In genomic region chr16:49472598-49472997, GRCh38 we compare ENCODE assay signal across 17 cellular contexts.
A peak's percentile ranks its signal among the peaks of the same experiment; 100 is the strongest.
DNase-seq lines count a peak whose midpoint lies in the region; ATAC-seq and TF ChIP-seq lines count a peak whose summit lies in the region.
"Had no signal": no experiment of that assay in that cellular context is flagged by ENCODE, and none has a peak within 500 bp of the region (broad histone marks: within the 10 kb centered on the region; RNA-seq: fewer than 3 reads in every experiment).

No MANE protein-coding gene starts in this region.

- CTCF ChIA-PET in WTC11 (lab: Charles Lee): interaction anchor here (0.8 kb wide), 1 partner anchor 20 kb away, joined by 3 read pairs; no protein-coding TSS in a partner anchor

- no peaks in the 10 kb centered on the region for H3K36me3 Mint-ChIP-seq in natural killer cell treated with Interleukin-12 subunit alpha and Interleukin-12 subunit beta and Interleukin-15 and Interleukin-18, amount 100 ng/mL, for 72 hours
- H3K36me3 Mint-ChIP-seq in natural killer cell: no peaks in the 10 kb centered on the region
- no peaks in the 10 kb centered on the region for H3K36me3 Mint-ChIP-seq in WTC11
- H3K36me3 Mint-ChIP-seq: stimulated activated naive B cell treated with anti-CD40 and anti-IgM and Interleukin-4, amounts not matched to agents 10 μg/mL and 1 μg/mL and 100 μg/mL, for 72 hours had no signal

- no peaks in the 10 kb centered on the region for H3K27me3 Mint-ChIP-seq in natural killer cell treated with Interleukin-12 subunit alpha and Interleukin-12 subunit beta and Interleukin-15 and Interleukin-18, amount 100 ng/mL, for 72 hours
- H3K27me3 Mint-ChIP-seq in natural killer cell (ENCODE audit: low read depth in 2 of 2): no peaks in the 10 kb centered on the region
- H3K27me3 Mint-ChIP-seq in WTC11 (ENCODE audit: low read depth): no peaks in the 10 kb centered on the region
- H3K27me3 Mint-ChIP-seq: activated naive CD8-positive, alpha-beta T cell treated with anti-CD3 and anti-CD28 coated beads, Interleukin-2, amount 50 U/mL, for 24 hours; stimulated activated naive B cell treated with anti-CD40 and anti-IgM and Interleukin-4, amounts not matched to agents 10 μg/mL and 1 μg/mL and 100 μg/mL, for 72 hours had no signal

- no peak overlapping the region for H3K27ac Mint-ChIP-seq in natural killer cell treated with Interleukin-12 subunit alpha and Interleukin-12 subunit beta and Interleukin-15 and Interleukin-18, amount 100 ng/mL, for 72 hours
- H3K27ac Mint-ChIP-seq in natural killer cell (no peak overlapping the region), WTC11 (no peak overlapping the region)
- H3K27ac Mint-ChIP-seq: activated naive CD8-positive, alpha-beta T cell treated with anti-CD3 and anti-CD28 coated beads, Interleukin-2, amount 50 U/mL, for 24 hours; stimulated activated naive B cell treated with anti-CD40 and anti-IgM and Interleukin-4, amounts not matched to agents 10 μg/mL and 1 μg/mL and 100 μg/mL, for 72 hours had no signal

- H3K4me3 ChIP-seq in BE2C (ENCODE audit: low read depth, low read length): no peak overlapping the region
- H3K4me3 ChIP-seq: dorsolateral prefrontal cortex had no signal

- H3K4me1 Mint-ChIP-seq in natural killer cell treated with Interleukin-12 subunit alpha and Interleukin-12 subunit beta and Interleukin-15 and Interleukin-18, amount 100 ng/mL, for 72 hours (ENCODE audit: low read depth in 2 of 2): no peaks in the 10 kb centered on the region
- H3K4me1 Mint-ChIP-seq in natural killer cell (no peaks in the 10 kb centered on the region), WTC11 (no peaks in the 10 kb centered on the region)
- H3K4me1 Mint-ChIP-seq: activated naive CD8-positive, alpha-beta T cell treated with anti-CD3 and anti-CD28 coated beads, Interleukin-2, amount 50 U/mL, for 24 hours had no signal

- peak; percentile 3 for DNase-seq in natural killer cell treated with Interleukin-12 subunit alpha and Interleukin-12 subunit beta and Interleukin-15 and Interleukin-18, amount 100 ng/mL, for 72 hours (ENCODE audit: low spot score)
- DNase-seq in natural killer cell: no peak
- DNase-seq in WTC11 (ENCODE audit: low spot score): no peak
- DNase-seq in omental fat pad (ENCODE audit: low spot score): peak; percentile 0
- no peak for DNase-seq in BE2C
- no peak for DNase-seq in D341Med (ENCODE audit: low spot score)
- DNase-seq in DMS114 treated with DMSO at 0.1 percent for 48 hours (lab: John Stamatoyannopoulos, UW; ENCODE audit: unreplicated experiment): no peak
- no peak for DNase-seq in stimulated activated naive CD4-positive, alpha-beta T cell treated with Interleukin-2 at 50 U/mL for 16 hours (lab: John Stamatoyannopoulos, UW)
- DNase-seq: activated naive CD8-positive, alpha-beta T cell treated with anti-CD3 and anti-CD28 coated beads, Interleukin-2, amount 50 U/mL, for 24 hours; activated T-cell treated with anti-CD3 and anti-CD28 coated beads, Interleukin-2, amount 50 U/mL, for 4 hours; dorsolateral prefrontal cortex; erythroblast; NCI-H2227 treated with DMSO at 0.1 percent for 48 hours; retina; stimulated activated CD4-positive, alpha-beta T cell treated with anti-CD3 and anti-CD28 coated beads, Interleukin-15, amount 100 ng/mL, for 24 hours; stimulated activated naive B cell treated with anti-CD40 and anti-IgM and Interleukin-4, amounts not matched to agents 10 μg/mL and 1 μg/mL and 100 μg/mL, for 72 hours had no signal

- intact Hi-C loops in natural killer cell (cut with micrococcal nuclease): no loop called here

- ATAC-seq in natural killer cell treated with Interleukin-12 subunit alpha and Interleukin-12 subunit beta and Interleukin-15 and Interleukin-18, amount 100 ng/mL, for 72 hours: no peak
- ATAC-seq in natural killer cell (no peak), WTC11 (peak; percentile 63), omental fat pad (ENCODE audit: low FRiP score) (no peak)
- ATAC-seq: activated naive CD8-positive, alpha-beta T cell treated with anti-CD3 and anti-CD28 coated beads, Interleukin-2, amount 50 U/mL, for 24 hours; activated T-cell treated with anti-CD3 and anti-CD28 coated beads, Interleukin-2, amount 50 U/mL, for 4 hours; Right ventricle myocardium inferior; stimulated activated naive B cell treated with anti-CD40 and anti-IgM and Interleukin-4, amounts not matched to agents 10 μg/mL and 1 μg/mL and 100 μg/mL, for 72 hours had no signal

- H3K9me3 Mint-ChIP-seq in natural killer cell treated with Interleukin-12 subunit alpha and Interleukin-12 subunit beta and Interleukin-15 and Interleukin-18, amount 100 ng/mL, for 72 hours: no peaks in the 10 kb centered on the region
- H3K9me3 Mint-ChIP-seq in natural killer cell (no peaks in the 10 kb centered on the region), WTC11 (no peaks in the 10 kb centered on the region)
- H3K9me3 Mint-ChIP-seq: activated naive CD8-positive, alpha-beta T cell treated with anti-CD3 and anti-CD28 coated beads, Interleukin-2, amount 50 U/mL, for 24 hours; activated T-cell treated with anti-CD3 and anti-CD28 coated beads, Interleukin-2, amount 50 U/mL, for 4 hours; stimulated activated naive B cell treated with anti-CD40 and anti-IgM and Interleukin-4, amounts not matched to agents 10 μg/mL and 1 μg/mL and 100 μg/mL, for 72 hours had no signal

- POLR2A ChIA-PET in WTC11 (lab: Charles Lee): no interaction called here

- no peaks in the 10 kb centered on the region for H3K27me3 ChIP-seq in BE2C

- TF ChIP-seq CTCF in natural killer cell (IDR thresholded peaks at IDR 0.05): no peak
- no peak for TF ChIP-seq CTCF in WTC11 (IDR thresholded peaks at IDR 0.05)
- no peak for TF ChIP-seq CTCF in omental fat pad (IDR thresholded peaks at IDR 0.05)
- TF ChIP-seq CTCF in BE2C (IDR thresholded peaks at IDR 0.05; ENCODE audit: low read depth, low read length): no peak

- no peaks in the 10 kb centered on the region for H3K4me1 ChIP-seq in BE2C

- H3K9me3 ChIP-seq in BE2C: no peaks in the 10 kb centered on the region

- no peaks in the 10 kb centered on the region for H3K36me3 ChIP-seq in BE2C

- H3K4me3 Mint-ChIP-seq in natural killer cell treated with Interleukin-12 subunit alpha and Interleukin-12 subunit beta and Interleukin-15 and Interleukin-18, amount 100 ng/mL, for 72 hours: no peak overlapping the region
- H3K4me3 Mint-ChIP-seq in natural killer cell: no peak overlapping the region
- H3K4me3 Mint-ChIP-seq in WTC11: no peak overlapping the region
- H3K4me3 Mint-ChIP-seq: activated naive CD8-positive, alpha-beta T cell treated with anti-CD3 and anti-CD28 coated beads, Interleukin-2, amount 50 U/mL, for 24 hours; activated T-cell treated with anti-CD3 and anti-CD28 coated beads, Interleukin-2, amount 50 U/mL, for 4 hours; stimulated activated naive B cell treated with anti-CD40 and anti-IgM and Interleukin-4, amounts not matched to agents 10 μg/mL and 1 μg/mL and 100 μg/mL, for 72 hours had no signal

TF ChIP-seq in WTC11, 78 proteins besides CTCF, POLR2A, EP300 and RAD21 (continues in another document):
- TF ChIP-seq, protein P1, sequence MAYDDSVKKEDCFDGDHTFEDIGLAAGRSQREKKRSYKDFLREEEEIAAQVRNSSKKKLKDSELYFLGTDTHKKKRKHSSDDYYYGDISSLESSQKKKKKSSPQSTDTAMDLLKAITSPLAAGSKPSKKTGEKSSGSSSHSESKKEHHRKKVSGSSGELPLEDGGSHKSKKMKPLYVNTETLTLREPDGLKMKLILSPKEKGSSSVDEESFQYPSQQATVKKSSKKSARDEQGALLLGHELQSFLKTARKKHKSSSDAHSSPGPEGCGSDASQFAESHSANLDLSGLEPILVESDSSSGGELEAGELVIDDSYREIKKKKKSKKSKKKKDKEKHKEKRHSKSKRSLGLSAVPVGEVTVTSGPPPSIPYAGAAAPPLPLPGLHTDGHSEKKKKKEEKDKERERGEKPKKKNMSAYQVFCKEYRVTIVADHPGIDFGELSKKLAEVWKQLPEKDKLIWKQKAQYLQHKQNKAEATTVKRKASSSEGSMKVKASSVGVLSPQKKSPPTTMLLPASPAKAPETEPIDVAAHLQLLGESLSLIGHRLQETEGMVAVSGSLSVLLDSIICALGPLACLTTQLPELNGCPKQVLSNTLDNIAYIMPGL (CRISPR knock-in tag; IDR thresholded peaks at IDR 0.05): no peak
- TF ChIP-seq FOXP4 (CRISPR knock-in tag; IDR thresholded peaks at IDR 0.05) (no peak), FOXJ3 (CRISPR knock-in tag; IDR thresholded peaks at IDR 0.05; ENCODE audit: borderline replicate concordance) (no peak), USF2 (CRISPR knock-in tag; IDR thresholded peaks at IDR 0.05) (no peak)
- TF ChIP-seq, protein P2, sequence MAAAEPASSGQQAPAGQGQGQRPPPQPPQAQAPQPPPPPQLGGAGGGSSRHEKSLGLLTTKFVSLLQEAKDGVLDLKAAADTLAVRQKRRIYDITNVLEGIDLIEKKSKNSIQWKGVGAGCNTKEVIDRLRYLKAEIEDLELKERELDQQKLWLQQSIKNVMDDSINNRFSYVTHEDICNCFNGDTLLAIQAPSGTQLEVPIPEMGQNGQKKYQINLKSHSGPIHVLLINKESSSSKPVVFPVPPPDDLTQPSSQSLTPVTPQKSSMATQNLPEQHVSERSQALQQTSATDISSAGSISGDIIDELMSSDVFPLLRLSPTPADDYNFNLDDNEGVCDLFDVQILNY (CRISPR knock-in tag; IDR thresholded peaks at IDR 0.05): no peak

Comparison
In these comparisons a context has a peak if more than half of its experiments do, and no peak if none do; other contexts are left out.
1. DNase-seq: peak in natural killer cell treated with Interleukin-12 subunit alpha and Interleukin-12 subunit beta and Interleukin-15 and Interleukin-18, amount 100 ng/mL, for 72 hours (single experiment) and omental fat pad (single experiment); none in natural killer cell (single experiment), WTC11 (single experiment), BE2C (single experiment), D341Med (single experiment), DMS114 treated with DMSO at 0.1 percent for 48 hours (single experiment) and stimulated activated naive CD4-positive, alpha-beta T cell treated with Interleukin-2 at 50 U/mL for 16 hours (single experiment).